12 cellular contexts compared by ENCODE assay signal in genomic region chr1:224331326-224331725, GRCh38. TPM values are rescaled to one million over a fixed set of nuclear protein-coding genes. Genes with fewer than 3 reads are reported as not detected.
DNase-seq lines count a peak whose midpoint lies in the region; ATAC-seq, FAIRE-seq and TF ChIP-seq lines count a peak whose summit lies in the region.
"Had no signal": no experiment of that assay in that cellular context is flagged by ENCODE, and none has a peak within 500 bp of the region (broad histone marks: within the 10 kb centered on the region; RNA-seq: fewer than 3 reads in every experiment).

No MANE protein-coding gene starts in this region.

- H3K4me1 ChIP-seq in HepG2 (ENCODE audit: insufficient read depth, low read length): peaks cover 15% of the 10 kb centered on the region
- peaks cover 0 to 23% (median 3%) of the 10 kb centered on the region in 4 donors for H3K4me1 ChIP-seq in right lobe of liver
- H3K4me1 ChIP-seq in esophagus muscularis mucosa: peaks cover 9 to 39% (median 29%) of the 10 kb centered on the region in 4 donors
- peaks cover 22% of the 10 kb centered on the region for H3K4me1 ChIP-seq in upper lobe of right lung
- H3K4me1 ChIP-seq in ascending aorta: peaks cover 0 to 18% of the 10 kb centered on the region in 2 donors
- H3K4me1 ChIP-seq in gastroesophageal sphincter: peaks cover 4 to 32% (median 18%) of the 10 kb centered on the region in 3 donors

- CTCF ChIA-PET in HepG2 (lab: Yijun Ruan, JAX; ENCODE audit: low intra/inter-chr PET ratio, low total read pairs): no interaction called here

- in situ Hi-C loops in HepG2 (cut with HindIII; ENCODE audit: extremely low pct_ligation_motif_present, low pct_unique_long_range_greater_than_20kb): loop anchor here (5.0 kb wide), 1 partner anchor 214 kb away; no protein-coding TSS in a partner anchor

- intact Hi-C loops in HepG2 (cut with micrococcal nuclease; ENCODE audit: unreplicated experiment) (loop anchor here (10.0 kb wide), 1 partner anchor 487 kb away; the partner anchor contains the start of gene TP53BP2), right lobe of liver (cut with DNase I) (loop anchor here in 1 of 2 donors (10.0 kb wide), 1 partner anchor 217 kb away; the partner anchor contains the start of gene FBXO28), esophagus muscularis mucosa (cut with DNase I) (loop anchor here (5.0 to 10.0 kb wide), 2 partner anchors 123 to 159 kb away; no protein-coding TSS in a partner anchor), upper lobe of right lung (cut with DNase I) (loop anchor here (10.0 kb wide), 1 partner anchor 217 kb away; the partner anchor contains the start of gene FBXO28), ascending aorta (cut with DNase I) (loop anchor here (5.0 kb wide), 3 partner anchors 126 to 634 kb away; partner anchors contain the start of gene DEGS1)

- ATAC-seq in HepG2: no peak
- no peak for ATAC-seq in right lobe of liver
- ATAC-seq in upper lobe of right lung: no peak
- no peak for ATAC-seq in gastroesophageal sphincter
- ATAC-seq: left lobe of liver had no signal

- H3K27me3 ChIP-seq in HepG2 (ENCODE audit: control insufficient read depth in 1 of 2, insufficient read depth in 2 of 2, low read length in 2 of 2) (no peaks in the 10 kb centered on the region; a peak in 1 of 5 replicates), right lobe of liver (no peaks in the 10 kb centered on the region), esophagus muscularis mucosa (no peaks in the 10 kb centered on the region), upper lobe of right lung (no peaks in the 10 kb centered on the region), ascending aorta (no peaks in the 10 kb centered on the region), gastroesophageal sphincter (no peaks in the 10 kb centered on the region)

- DNase-seq in HepG2 (ENCODE audit: low spot score): no peak
- DNase-seq in right lobe of liver: no peak
- peak; percentile 37 for DNase-seq in OCI-M1 (lab: John Stamatoyannopoulos, UW)
- no peak for DNase-seq in esophagus muscularis mucosa (ENCODE audit: extremely low spot score)
- no peak for DNase-seq in upper lobe of right lung
- DNase-seq in middle frontal gyrus (ENCODE audit: extremely low spot score, low spot score): no peak
- no peak for DNase-seq in ascending aorta (ENCODE audit: low spot score in 2 of 2)
- DNase-seq: NCI-H1105, NCI-H526 had no signal

- BruUV-seq in HepG2 (replicated peaks; lab: Mats Ljungman, UMichigan): no TSS peak

- TF ChIP-seq CTCF in HepG2 (CRISPR knock-in tag; IDR thresholded peaks at IDR 0.05) (no peak), right lobe of liver (IDR thresholded peaks at IDR 0.05) (no peak), esophagus muscularis mucosa (IDR thresholded peaks at IDR 0.05) (no peak), upper lobe of right lung (IDR thresholded peaks at IDR 0.05) (no peak), ascending aorta (IDR thresholded peaks at IDR 0.05) (no peak), gastroesophageal sphincter (IDR thresholded peaks at IDR 0.05) (no peak)

- no peak for TF ChIP-seq RAD21 in HepG2 (CRISPR knock-in tag; IDR thresholded peaks at IDR 0.05)

- H3K9me3 ChIP-seq in HepG2 (ENCODE audit: low read length): no peaks in the 10 kb centered on the region
- H3K9me3 ChIP-seq in right lobe of liver: no peaks in the 10 kb centered on the region
- no peaks in the 10 kb centered on the region for H3K9me3 ChIP-seq in esophagus muscularis mucosa
- no peaks in the 10 kb centered on the region for H3K9me3 ChIP-seq in upper lobe of right lung
- no peaks in the 10 kb centered on the region for H3K9me3 ChIP-seq in ascending aorta
- no peaks in the 10 kb centered on the region for H3K9me3 ChIP-seq in gastroesophageal sphincter

- TF ChIP-seq POLR2A in HepG2 (IDR thresholded peaks at IDR 0.05; ENCODE audit: insufficient read depth in 1 of 2, low read depth in 2 of 2, low read length in 2 of 2) (no peak), right lobe of liver (IDR thresholded peaks at IDR 0.05) (no peak), esophagus muscularis mucosa (IDR thresholded peaks at IDR 0.05; ENCODE audit: low read depth) (no peak), gastroesophageal sphincter (IDR thresholded peaks at IDR 0.05) (no peak)

- WGBS in HepG2 (ENCODE audit: low lambda C conversion rate): 88% methylated on average over 2 of the region's 2 CpGs
- 100% methylated on average over 2 of the region's 2 CpGs for WGBS in right lobe of liver (ENCODE audit: insufficient coverage, low coverage, low lambda C conversion rate, missing lambda C conversion rate)
- 100% methylated on average over 2 of the region's 2 CpGs for WGBS in esophagus muscularis mucosa
- WGBS in gastroesophageal sphincter (ENCODE audit: low coverage in 1 of 2), 2 donors: 100% methylated on average over 2 of the region's 2 CpGs; no CpG with 5 or more reads in 1 of the 2 donors

- H3K27ac ChIP-seq in HepG2 (ENCODE audit: extremely low read length, insufficient read depth, low read length) (no peak overlapping the region), right lobe of liver (no peak overlapping the region), esophagus muscularis mucosa (replicated peaks in 1 of 4) (peak overlapping the region in 3 of 4 donors; percentile 85 to 89 (median 88)), upper lobe of right lung (peak overlapping the region; percentile 96), ascending aorta (no peak overlapping the region), gastroesophageal sphincter (peak overlapping the region in 2 of 4 donors; percentile 90 to 91)

- TF ChIP-seq EP300 in HepG2 (IDR thresholded peaks at IDR 0.05; ENCODE audit: low read depth in 2 of 2, low read length in 2 of 2) (no peak), HepG2 (CRISPR knock-in tag; IDR thresholded peaks at IDR 0.05; ENCODE audit: borderline replicate concordance) (no peak), esophagus muscularis mucosa (IDR thresholded peaks at IDR 0.05) (no peak), gastroesophageal sphincter (IDR thresholded peaks at IDR 0.05) (no peak)

- peak overlapping the region; percentile 80; the same call in 1 of the 2 replicates for H3K4me2 ChIP-seq in HepG2 (ENCODE audit: low read depth, low read length)

- H3K4me3 ChIP-seq in HepG2 (replicated peaks in 1 of 3; ENCODE audit: insufficient read depth in 1 of 3, low read depth in 2 of 3, low read length in 3 of 3) (peak overlapping the region in 1 of 3 experiments; percentile 76; a peak in 2 of 6 replicates), right lobe of liver (no peak overlapping the region), esophagus muscularis mucosa (peak overlapping the region in 1 of 4 donors; percentile 75), upper lobe of right lung (no peak overlapping the region), ascending aorta (no peak overlapping the region), gastroesophageal sphincter (no peak overlapping the region)

- POLR2A ChIA-PET in HepG2 (lab: Yijun Ruan, JAX): no interaction called here

- H3K36me3 ChIP-seq in HepG2 (replicated peaks in 1 of 2; ENCODE audit: control insufficient read depth in 1 of 2, insufficient read depth in 2 of 2, low read length in 2 of 2) (no peaks in the 10 kb centered on the region), right lobe of liver (no peaks in the 10 kb centered on the region), esophagus muscularis mucosa (no peaks in the 10 kb centered on the region), upper lobe of right lung (no peaks in the 10 kb centered on the region), ascending aorta (no peaks in the 10 kb centered on the region), gastroesophageal sphincter (no peaks in the 10 kb centered on the region)

- H4K20me1 ChIP-seq in HepG2 (ENCODE audit: insufficient read depth, low read length): no peaks in the 10 kb centered on the region

- H2AFZ ChIP-seq in HepG2 (ENCODE audit: low read length): no peak overlapping the region

- H3K79me2 ChIP-seq in HepG2 (ENCODE audit: insufficient read depth, low read length): peaks cover 34% of the 10 kb centered on the region

- FAIRE-seq in HepG2 (lab: Jason Lieb, UNC): no peak
- FAIRE-seq: frontal cortex had no signal

- H3K9ac ChIP-seq in HepG2 (ENCODE audit: insufficient read depth, low read depth, low read length): no peak overlapping the region

RNA-seq across cellular contexts. Expression of gene NVL, which starts 1.4 kb away (rescaled TPM):
- total RNA-seq in HepG2 (2016; rRNA removed; fragmentation: Illumina TruSeq; extraction: Trizol) (18.2 and 21.0 TPM in 2 replicates), right lobe of liver (1 to 10 TPM; 4.5 to 8.9 (median 6.8) TPM), esophagus muscularis mucosa (10 to 100 TPM; 11.0 to 19.5 (median 15.9) TPM), upper lobe of right lung (24.1 TPM), ascending aorta (34.6 TPM), gastroesophageal sphincter (10 to 100 TPM; 11.7 to 40.5 (median 15.4) TPM)
- total RNA-seq in HepG2 (2016; cell fraction: cytosol; rRNA removed; fragmentation: Illumina TruSeq; extraction: Trizol; ENCODE audit: low read depth): 7.4 and 8.8 TPM in 2 replicates
- 21.2 and 22.7 TPM in 2 replicates for total RNA-seq in HepG2 (2016; cell fraction: insoluble cytoplasmic fraction; rRNA removed; fragmentation: Illumina TruSeq; extraction: Trizol)
- 10.7 and 11.3 TPM in 2 replicates for total RNA-seq in HepG2 (2016; cell fraction: membrane; rRNA removed; fragmentation: Illumina TruSeq; extraction: Trizol)
- 35.2 and 36.4 TPM in 2 replicates for total RNA-seq in HepG2 (2016; cell fraction: nucleus; rRNA removed; fragmentation: Illumina TruSeq; extraction: Trizol)
- polyA plus RNA-seq in HepG2 (2011; rRNA removed): 7.6 and 8.3 TPM in 2 replicates
- 4.7 and 6.7 TPM in 2 replicates for polyA plus RNA-seq in HepG2 (2011; cell fraction: cytosol; rRNA removed)
- 7.7 and 8.8 TPM in 2 replicates for polyA plus RNA-seq in HepG2 (2011; cell fraction: nucleus; rRNA removed)
- polyA plus RNA-seq in HepG2 (2012): 8.4 and 8.9 TPM in 2 replicates
- polyA plus RNA-seq in HepG2 (2016; cell fraction: cytosol; fragmentation: Illumina TruSeq; extraction: Trizol; ENCODE audit: low read depth): 4.2 and 5.2 TPM in 2 replicates
- 17.3 and 18.5 TPM in 2 replicates for polyA plus RNA-seq in HepG2 (2016; cell fraction: insoluble cytoplasmic fraction; fragmentation: Illumina TruSeq; extraction: Trizol; ENCODE audit: low read depth)
- polyA plus RNA-seq in HepG2 (2016; cell fraction: membrane; fragmentation: Illumina TruSeq; extraction: Trizol; ENCODE audit: low read depth): 6.9 and 8.0 TPM in 2 replicates
- polyA plus RNA-seq in HepG2 (2016; cell fraction: nucleus; fragmentation: Illumina TruSeq; extraction: Trizol; ENCODE audit: insufficient read depth, low read depth): 24.4 and 33.8 TPM in 2 replicates
- polyA minus RNA-seq in HepG2 (2011; rRNA and poly(A)+ RNA removed; ENCODE audit: low replicate concordance): 7.1 and 34.1 TPM in 2 replicates
- 6.9 and 7.8 TPM in 2 replicates for polyA minus RNA-seq in HepG2 (2011; cell fraction: cytosol; rRNA and poly(A)+ RNA removed)
- polyA minus RNA-seq in HepG2 (2011; cell fraction: nucleus; rRNA and poly(A)+ RNA removed): 32.3 and 38.8 TPM in 2 replicates

RNA-seq across cellular contexts. Expression of gene CNIH4, which starts 25.4 kb away (rescaled TPM):
- total RNA-seq in HepG2 (2016; rRNA removed; fragmentation: Illumina TruSeq; extraction: Trizol) (30.3 and 51.8 TPM in 2 replicates), right lobe of liver (10 to 100 TPM in 5 of 6 experiments, 1 to 10 TPM in 1; 9.9 to 22.1 (median 18.1) TPM), esophagus muscularis mucosa (10 to 100 TPM; 34.0 to 61.0 (median 46.9) TPM), upper lobe of right lung (76.6 TPM), ascending aorta (26.9 TPM), gastroesophageal sphincter (10 to 100 TPM; 35.3 to 63.4 (median 41.5) TPM)
- 22.2 and 22.5 TPM in 2 replicates for total RNA-seq in HepG2 (2016; cell fraction: cytosol; rRNA removed; fragmentation: Illumina TruSeq; extraction: Trizol; ENCODE audit: low read depth)
- 35.5 and 50.0 TPM in 2 replicates for total RNA-seq in HepG2 (2016; cell fraction: insoluble cytoplasmic fraction; rRNA removed; fragmentation: Illumina TruSeq; extraction: Trizol)
- 23.2 and 27.4 TPM in 2 replicates for total RNA-seq in HepG2 (2016; cell fraction: membrane; rRNA removed; fragmentation: Illumina TruSeq; extraction: Trizol)
- 36.2 and 41.0 TPM in 2 replicates for total RNA-seq in HepG2 (2016; cell fraction: nucleus; rRNA removed; fragmentation: Illumina TruSeq; extraction: Trizol)
- 50.4 and 52.9 TPM in 2 replicates for polyA plus RNA-seq in HepG2 (2011; rRNA removed)
- polyA plus RNA-seq in HepG2 (2011; cell fraction: cytosol; rRNA removed): 35.6 and 59.3 TPM in 2 replicates
- 15.6 and 17.8 TPM in 2 replicates for polyA plus RNA-seq in HepG2 (2011; cell fraction: nucleus; rRNA removed)
- polyA plus RNA-seq in HepG2 (2012): 43.8 and 59.5 TPM in 2 replicates
- 22.0 and 24.7 TPM in 2 replicates for polyA plus RNA-seq in HepG2 (2016; cell fraction: cytosol; fragmentation: Illumina TruSeq; extraction: Trizol; ENCODE audit: low read depth)
- 31.4 and 34.0 TPM in 2 replicates for polyA plus RNA-seq in HepG2 (2016; cell fraction: insoluble cytoplasmic fraction; fragmentation: Illumina TruSeq; extraction: Trizol; ENCODE audit: low read depth)
- polyA plus RNA-seq in HepG2 (2016; cell fraction: membrane; fragmentation: Illumina TruSeq; extraction: Trizol; ENCODE audit: low read depth): 22.1 and 23.7 TPM in 2 replicates
- polyA plus RNA-seq in HepG2 (2016; cell fraction: nucleus; fragmentation: Illumina TruSeq; extraction: Trizol; ENCODE audit: insufficient read depth, low read depth): 73.2 and 75.9 TPM in 2 replicates
- 26.3 and 42.7 TPM in 2 replicates for polyA minus RNA-seq in HepG2 (2011; rRNA and poly(A)+ RNA removed; ENCODE audit: low replicate concordance)
- polyA minus RNA-seq in HepG2 (2011; cell fraction: cytosol; rRNA and poly(A)+ RNA removed): 7.6 and 13.7 TPM in 2 replicates
- polyA minus RNA-seq in HepG2 (2011; cell fraction: nucleus; rRNA and poly(A)+ RNA removed): 13.1 and 13.3 TPM in 2 replicates

Comparison
In these comparisons a context has a peak if more than half of its experiments do, and no peak if none do; other contexts are left out.
1. H3K27ac ChIP-seq: peak in esophagus muscularis mucosa (3 of 4) and upper lobe of right lung (single experiment); none in HepG2 (single experiment), right lobe of liver (0 of 3) and ascending aorta (0 of 2).